8 cellular contexts compared by ENCODE assay signal in genomic region chr13:74133657-74134201, GRCh38. TPM values are rescaled to one million over a fixed set of nuclear protein-coding genes. Genes with fewer than 3 reads are reported as not detected.
DNase-seq lines count a peak whose midpoint lies in the region; ATAC-seq, FAIRE-seq and TF ChIP-seq lines count a peak whose summit lies in the region.

No MANE protein-coding gene starts in this region.

- ATAC-seq in activated naive CD4-positive, alpha-beta T cell treated with anti-CD3 and anti-CD28 coated beads, Interleukin-2, amount 50 U/mL, for 72 hours: peak; percentile 32 to 64

- H4K20me1 ChIP-seq in Loucy (ENCODE audit: insufficient read depth, low read length, poor library complexity, severe bottlenecking) (peaks cover 26% of the 10 kb centered on the region), SK-N-SH (ENCODE audit: insufficient read depth) (no peaks in the 10 kb centered on the region)

- H3K27ac Mint-ChIP-seq in activated naive CD4-positive, alpha-beta T cell treated with anti-CD3 and anti-CD28 coated beads, Interleukin-2, amount 50 U/mL, for 72 hours: peak overlapping the region in 1 of 2 donors; percentile 99

- H3K36me3 ChIP-seq in Loucy (ENCODE audit: insufficient read depth, low read length): no peaks in the 10 kb centered on the region
- H3K36me3 ChIP-seq in SK-N-SH (replicated peaks in 1 of 2; ENCODE audit: control insufficient read depth in 1 of 2, insufficient read depth in 2 of 2, low read length in 1 of 2): no peaks in the 10 kb centered on the region
- H3K36me3 ChIP-seq in parathyroid adenoma (ENCODE audit: control insufficient read depth, insufficient read depth, low read length): no peaks in the 10 kb centered on the region
- H3K36me3 ChIP-seq in thyroid gland: no peaks in the 10 kb centered on the region

- peak overlapping the region; percentile 85 for H3K9ac ChIP-seq in Loucy (ENCODE audit: low read depth, low read length, poor library complexity, severe bottlenecking)
- H3K9ac ChIP-seq in SK-N-SH: peak overlapping the region; percentile 98
- no peak overlapping the region for H3K9ac ChIP-seq in parathyroid adenoma

- in situ Hi-C loops in G401 (cut with HindIII; ENCODE audit: low sequenced_read_pairs): no loop called here

- H3K9me3 Mint-ChIP-seq in activated naive CD4-positive, alpha-beta T cell treated with anti-CD3 and anti-CD28 coated beads, Interleukin-2, amount 50 U/mL, for 72 hours: no peaks in the 10 kb centered on the region

- no peak; a peak in 1 of 4 replicates for TF ChIP-seq EP300 in SK-N-SH (IDR thresholded peaks at IDR 0.05; ENCODE audit: borderline replicate concordance in 1 of 2, low read depth in 1 of 2, low read length in 1 of 2)

- POLR2A ChIA-PET in SK-N-SH (lab: Yijun Ruan, JAX): interaction anchor here (0.6 to 3.1 kb wide), 3 partner anchors 235 to 368 kb away, joined by 3 to 12 read pairs (median 4); no protein-coding TSS in a partner anchor

- TF ChIP-seq POLR2A in H54 (IDR thresholded peaks at IDR 0.05; ENCODE audit: low read depth, low read length) (0 out of 2 replicates have a peak, but pooled peaks have one; percentile 32), thyroid gland (IDR thresholded peaks at IDR 0.05) (peak in 1 of 2 donors; percentile 19)

- TF ChIP-seq CTCF in Loucy (conservative IDR thresholded peaks at IDR 0.05; ENCODE audit: low read length) (no peak), SK-N-SH (IDR thresholded peaks at IDR 0.05) (no peak), parathyroid adenoma (IDR thresholded peaks at IDR 0.05) (no peak), thyroid gland (IDR thresholded peaks at IDR 0.05) (no peak)

- H3K27ac ChIP-seq in SK-N-SH (ENCODE audit: low read depth in 2 of 2, low read length in 1 of 2): peak overlapping the region; percentile 92 to 98
- H3K27ac ChIP-seq in parathyroid adenoma: peak overlapping the region; percentile 47
- H3K27ac ChIP-seq in thyroid gland: peak overlapping the region; percentile 57 to 71 (median 67)

- H2AFZ ChIP-seq in Loucy (ENCODE audit: low read length): peak overlapping the region; percentile 69
- peak overlapping the region; percentile 68; the same call in 1 of the 2 replicates for H2AFZ ChIP-seq in SK-N-SH (ENCODE audit: low read depth)
- peak overlapping the region; percentile 78 for H2AFZ ChIP-seq in parathyroid adenoma

- H3K27me3 ChIP-seq in Loucy (ENCODE audit: insufficient read depth, low read length, poor library complexity, severe bottlenecking) (no peaks in the 10 kb centered on the region), SK-N-SH (ENCODE audit: insufficient read depth) (no peaks in the 10 kb centered on the region), parathyroid adenoma (ENCODE audit: control insufficient read depth, insufficient read depth, low read length) (no peaks in the 10 kb centered on the region), thyroid gland (no peaks in the 10 kb centered on the region)

- peak; percentile 65 for FAIRE-seq in H54 (lab: Jason Lieb, UNC)

- H3K79me2 ChIP-seq in Loucy (ENCODE audit: insufficient read depth, low read length): peaks cover 49% of the 10 kb centered on the region
- H3K79me2 ChIP-seq in SK-N-SH (ENCODE audit: insufficient read depth): peaks cover 51% of the 10 kb centered on the region
- H3K79me2 ChIP-seq in parathyroid adenoma: no peaks in the 10 kb centered on the region

- H3K9me2 ChIP-seq in Loucy (replicated peaks; ENCODE audit: low read depth, low read length): no peaks in the 10 kb centered on the region
- no peaks in the 10 kb centered on the region for H3K9me2 ChIP-seq in SK-N-SH

- peak; percentile 23; the same call in 1 of the 2 replicates for TF ChIP-seq RAD21 in SK-N-SH (IDR thresholded peaks at IDR 0.05; ENCODE audit: low read length)

- peak; percentile 81 for DNase-seq in G401 (ENCODE audit: low spot score)
- peak; percentile 58 for DNase-seq in H54 (ENCODE audit: insufficient read length, low spot score)
- peak; percentile 85 for DNase-seq in SK-N-SH
- peak; percentile 71 to 81 for DNase-seq in activated naive CD4-positive, alpha-beta T cell treated with anti-CD3 and anti-CD28 coated beads, Interleukin-2, amount 50 U/mL, for 72 hours (ENCODE audit: low spot score in 2 of 2)
- DNase-seq in cardiac septum (ENCODE audit: low spot score): peak; percentile 85
- DNase-seq in thyroid gland: peak; percentile 66 to 72

- no peaks in the 10 kb centered on the region for H3K9me3 ChIP-seq in Loucy (ENCODE audit: insufficient read depth, low read depth, low read length)
- H3K9me3 ChIP-seq in SK-N-SH: no peaks in the 10 kb centered on the region
- H3K9me3 ChIP-seq in parathyroid adenoma (ENCODE audit: control insufficient read depth, low read length): no peaks in the 10 kb centered on the region
- H3K9me3 ChIP-seq in thyroid gland: no peaks in the 10 kb centered on the region

- peak overlapping the region; percentile 81 for H3K4me3 ChIP-seq in Loucy (ENCODE audit: low read length, poor library complexity, severe bottlenecking)
- peak overlapping the region; percentile 79 to 88 for H3K4me3 ChIP-seq in SK-N-SH (ENCODE audit: low read depth in 2 of 2, low read length in 1 of 2)
- peak overlapping the region; percentile 60 for H3K4me3 ChIP-seq in parathyroid adenoma (ENCODE audit: low read depth, low read length)
- H3K4me3 ChIP-seq in thyroid gland (replicated peaks in 1 of 3): peak overlapping the region; percentile 26 to 78 (median 71)

- peak overlapping the region; percentile 90 for H3K4me2 ChIP-seq in Loucy (ENCODE audit: low read depth, low read length, poor library complexity, severe bottlenecking)
- H3K4me2 ChIP-seq in SK-N-SH: peak overlapping the region; percentile 92
- H3K4me2 ChIP-seq in parathyroid adenoma (ENCODE audit: low read length): peak overlapping the region; percentile 83

- CTCF ChIA-PET in SK-N-SH (lab: Yijun Ruan, JAX): interaction anchor here (0.9 to 4.6 kb wide), 3 partner anchors 154 to 1086 kb away, joined by 3 to 23 read pairs (median 4); no protein-coding TSS in a partner anchor

- H3K36me3 Mint-ChIP-seq in activated naive CD4-positive, alpha-beta T cell treated with anti-CD3 and anti-CD28 coated beads, Interleukin-2, amount 50 U/mL, for 72 hours: peaks cover 12 to 21% of the 10 kb centered on the region in 2 donors

- intact Hi-C loops in cardiac septum (cut with DNase I) (loop anchor here (2.0 to 10.0 kb wide), 7 partner anchors 71 to 441 kb away; no protein-coding TSS in a partner anchor), thyroid gland (cut with DNase I) (loop anchor here (10.0 kb wide), 1 partner anchor 369 kb away; no protein-coding TSS in a partner anchor)

- H3K4me1 ChIP-seq in Loucy (ENCODE audit: insufficient read depth, low read length, poor library complexity, severe bottlenecking): peaks cover 47% of the 10 kb centered on the region
- peaks cover 15 to 17% of the 10 kb centered on the region in 2 experiments; a peak in 3 of 4 replicates for H3K4me1 ChIP-seq in SK-N-SH (ENCODE audit: control insufficient read depth in 1 of 2, insufficient read depth in 2 of 2, low read depth in 1 of 2, low read length in 1 of 2)
- no peaks in the 10 kb centered on the region for H3K4me1 ChIP-seq in parathyroid adenoma
- H3K4me1 ChIP-seq in thyroid gland: peaks cover 9 to 11% of the 10 kb centered on the region in 2 donors

- H3F3A ChIP-seq in Loucy (ENCODE audit: low read depth): no peaks in the 10 kb centered on the region
- H3F3A ChIP-seq in SK-N-SH (replicated peaks; ENCODE audit: insufficient read depth): peaks cover 17% of the 10 kb centered on the region

- under 1% methylated on average over 26 of the region's 35 CpGs for WGBS in SK-N-SH (ENCODE audit: low lambda C conversion rate)
- 0 to 1% methylated on average over 23 to 27 of the region's 35 CpGs for WGBS in thyroid gland, 2 donors

TF ChIP-seq in SK-N-SH, 30 proteins besides CTCF, POLR2A, EP300 and RAD21 (continues in another document):
- TF ChIP-seq, protein P1, sequence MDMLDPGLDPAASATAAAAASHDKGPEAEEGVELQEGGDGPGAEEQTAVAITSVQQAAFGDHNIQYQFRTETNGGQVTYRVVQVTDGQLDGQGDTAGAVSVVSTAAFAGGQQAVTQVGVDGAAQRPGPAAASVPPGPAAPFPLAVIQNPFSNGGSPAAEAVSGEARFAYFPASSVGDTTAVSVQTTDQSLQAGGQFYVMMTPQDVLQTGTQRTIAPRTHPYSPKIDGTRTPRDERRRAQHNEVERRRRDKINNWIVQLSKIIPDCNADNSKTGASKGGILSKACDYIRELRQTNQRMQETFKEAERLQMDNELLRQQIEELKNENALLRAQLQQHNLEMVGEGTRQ (IDR thresholded peaks at IDR 0.05; ENCODE audit: borderline replicate concordance, low read depth, low read length): peak; percentile 61; the same call in 1 of the 2 replicates
- peak; percentile 79 for TF ChIP-seq TAF1 (IDR thresholded peaks at IDR 0.05; ENCODE audit: borderline replicate concordance, low read depth, low read length)
- peak; percentile 16; the same call in 1 of the 2 replicates for TF ChIP-seq MAX (IDR thresholded peaks at IDR 0.05; ENCODE audit: low read depth)

RNA-seq across cellular contexts. Expression of gene KLF12, which starts 0.5 kb away (rescaled TPM):
- not detected in 2 replicates for total RNA-seq in G401 (2014; rRNA removed; shearing (Covaris generic))
- polyA plus RNA-seq in SK-N-SH (2012; rRNA removed): 2.4 and 3.1 TPM in 2 replicates
- polyA plus RNA-seq in SK-N-SH (2012; cell fraction: cytosol; rRNA removed): 3.2 and 3.3 TPM in 2 replicates
- 4.3 and 6.0 TPM in 2 replicates for polyA plus RNA-seq in SK-N-SH (2012; cell fraction: nucleus; rRNA removed)
- total RNA-seq in activated naive CD4-positive, alpha-beta T cell treated with anti-CD3 and anti-CD28 coated beads, Interleukin-2, amount 50 U/mL, for 72 hours: 10 to 100 TPM; 18.4 to 25.6 TPM
- total RNA-seq in cardiac septum (17.1 TPM), thyroid gland (1 to 10 TPM; 3.2 to 6.1 (median 5.3) TPM)

Comparison
In these comparisons a context has a peak if more than half of its experiments do, and no peak if none do; other contexts are left out.
1. Peak in every context shown above with its lines: DNase-seq, ATAC-seq, H3K4me3 ChIP-seq and H3K27ac ChIP-seq.